ENCODE assay signal across 15 cellular contexts in genomic region chr3:75272708-75273107, GRCh38.
A peak's percentile ranks its signal among the peaks of the same experiment; 100 is the strongest.
DNase-seq lines count a peak whose midpoint lies in the region; ATAC-seq and TF ChIP-seq lines count a peak whose summit lies in the region.
"Had no signal": no experiment of that assay in that cellular context is flagged by ENCODE, and none has a peak within 500 bp of the region (broad histone marks: within the 10 kb centered on the region; RNA-seq: fewer than 3 reads in every experiment).

No MANE protein-coding gene starts in this region.

- peaks cover 10% of the 10 kb centered on the region for H3K4me1 Mint-ChIP-seq in GM23338
- H3K4me1 Mint-ChIP-seq: activated CD4-positive, alpha-beta memory T cell treated with anti-CD3 and anti-CD28 coated beads, Interleukin-2, amount 10 ng/mL, durations not matched to agents 7 days and 5 days; natural killer cell had no signal

- no peak overlapping the region for H3K4me3 ChIP-seq in MG63
- no peak overlapping the region for H3K4me3 ChIP-seq in GM23338
- H3K4me3 ChIP-seq: tibial nerve had no signal

- H3K9me2 ChIP-seq in GM23338 (ENCODE audit: insufficient read depth): no peaks in the 10 kb centered on the region
- H3K9me2 ChIP-seq: SK-N-SH had no signal

- 0 out of 2 replicates have a peak, but pooled peaks cover 12% of the 10 kb centered on the region for H3K4me1 ChIP-seq in GM23338 (ENCODE audit: insufficient read depth)

- H3K27me3 ChIP-seq in MG63: no peaks in the 10 kb centered on the region
- no peaks in the 10 kb centered on the region for H3K27me3 ChIP-seq in GM23338 (ENCODE audit: insufficient read depth)
- H3K27me3 ChIP-seq: tibial nerve had no signal

- ATAC-seq in GM23338 (no peak), GM19324 (IDR thresholded peaks at IDR 0.05; ENCODE audit: low FRiP score, unreplicated experiment) (no peak)
- ATAC-seq: CD8-positive, alpha-beta T cell; natural killer cell had no signal

- no peaks in the 10 kb centered on the region for H3K36me3 ChIP-seq in MG63
- no peaks in the 10 kb centered on the region for H3K36me3 ChIP-seq in GM23338 (ENCODE audit: insufficient read depth)
- H3K36me3 ChIP-seq: tibial nerve had no signal

- no peaks in the 10 kb centered on the region for H3K9me3 ChIP-seq in MG63
- H3K9me3 ChIP-seq: SK-N-SH, tibial nerve had no signal

- peaks cover 2% of the 10 kb centered on the region; the same call in 2 of the 3 replicates for H3K36me3 Mint-ChIP-seq in GM23338 (ENCODE audit: low read depth)
- H3K36me3 Mint-ChIP-seq: CD8-positive, alpha-beta T cell; natural killer cell had no signal

- no peak for TF ChIP-seq CTCF in GM23338 (conservative IDR thresholded peaks at IDR 0.05; ENCODE audit: low read depth in 2 of 2)

- H3K4me3 Mint-ChIP-seq in GM23338: no peak overlapping the region
- H3K4me3 Mint-ChIP-seq: activated CD4-positive, alpha-beta memory T cell treated with anti-CD3 and anti-CD28 coated beads, Interleukin-2, amount 10 ng/mL, durations not matched to agents 7 days and 5 days; CD8-positive, alpha-beta T cell; natural killer cell had no signal

- H3K27ac Mint-ChIP-seq in GM23338: no peak overlapping the region
- H3K27ac Mint-ChIP-seq: activated CD4-positive, alpha-beta memory T cell treated with anti-CD3 and anti-CD28 coated beads, Interleukin-2, amount 10 ng/mL, durations not matched to agents 7 days and 5 days; CD8-positive, alpha-beta T cell; natural killer cell had no signal

- no peak overlapping the region for H3K4me2 ChIP-seq in GM23338
- H3K4me2 ChIP-seq: SK-N-SH had no signal

- peaks cover 4% of the 10 kb centered on the region; the same call in 2 of the 3 replicates for H3K9me3 Mint-ChIP-seq in GM23338
- H3K9me3 Mint-ChIP-seq: activated CD4-positive, alpha-beta memory T cell treated with anti-CD3 and anti-CD28 coated beads, Interleukin-2, amount 10 ng/mL, durations not matched to agents 7 days and 5 days; CD8-positive, alpha-beta T cell had no signal

- H3K79me2 ChIP-seq in GM23338 (replicated peaks; ENCODE audit: insufficient read depth): no peaks in the 10 kb centered on the region

- no peaks in the 10 kb centered on the region for H4K20me1 ChIP-seq in GM23338 (replicated peaks; ENCODE audit: insufficient read depth)

- H3K27me3 Mint-ChIP-seq in GM23338 (ENCODE audit: insufficient read depth, low read depth, poor library complexity): no peaks in the 10 kb centered on the region
- H3K27me3 Mint-ChIP-seq: activated CD4-positive, alpha-beta memory T cell treated with anti-CD3 and anti-CD28 coated beads, Interleukin-2, amount 10 ng/mL, durations not matched to agents 7 days and 5 days had no signal

- H2AFZ ChIP-seq in GM23338: no peak overlapping the region

- H3F3A ChIP-seq in GM23338 (replicated peaks; ENCODE audit: low read depth): no peaks in the 10 kb centered on the region

- DNase-seq in COLO829 (ENCODE audit: low spot score) (peak; percentile 60), MG63 (peak; percentile 13), fibroblast of gingiva (ENCODE audit: low read depth) (peak; percentile 16), myocyte (ENCODE audit: low read depth) (peak; percentile 3), GM23338 (ENCODE audit: low spot score) (no peak)
- DNase-seq in activated CD4-positive, alpha-beta T cell treated with anti-CD3 and anti-CD28 coated beads, Interleukin-2, amount 50 U/mL, for 1 hour: no peak
- no peak for DNase-seq in effector CD4-positive, alpha-beta T cell
- DNase-seq: activated CD4-positive, alpha-beta memory T cell treated with anti-CD3 and anti-CD28 coated beads, Interleukin-2, amount 10 ng/mL, durations not matched to agents 7 days and 5 days; CD8-positive, alpha-beta T cell; natural killer cell; NCI-H1092 treated with DMSO at 0.1 percent for 48 hours; SK-N-SH; stimulated activated CD4-positive, alpha-beta T cell treated with anti-CD3 and anti-CD28 coated beads, Interleukin-2, amount 100 ng/mL, for 48 hours had no signal

- no peak overlapping the region for H3K27ac ChIP-seq in GM23338 (ENCODE audit: low read depth)

TF ChIP-seq in GM23338, 12 proteins besides CTCF, POLR2A, EP300 and RAD21:
- TF ChIP-seq NANOG (IDR thresholded peaks at IDR 0.05; ENCODE audit: borderline replicate concordance) (no peak), REST (IDR thresholded peaks at IDR 0.05; ENCODE audit: unreplicated experiment) (no peak)

Comparison
In these comparisons a context has a peak if more than half of its experiments do, and no peak if none do; other contexts are left out.
1. DNase-seq: peak in COLO829 (single experiment), MG63 (single experiment), fibroblast of gingiva (single experiment) and myocyte (single experiment); none in activated CD4-positive, alpha-beta T cell treated with anti-CD3 and anti-CD28 coated beads, Interleukin-2, amount 50 U/mL, for 1 hour (single experiment), GM23338 (single experiment) and effector CD4-positive, alpha-beta T cell (single experiment).